8 cellular contexts compared by ENCODE assay signal in genomic region chr7:16801111-16801542, GRCh38. TPM values are rescaled to one million over a fixed set of nuclear protein-coding genes. Genes with fewer than 3 reads are reported as not detected.
DNase-seq lines count a peak whose midpoint lies in the region; ATAC-seq, FAIRE-seq and TF ChIP-seq lines count a peak whose summit lies in the region.

No MANE protein-coding gene starts in this region.

- H3K27me3 ChIP-seq in PC-9 (ENCODE audit: insufficient read depth, low read depth) (no peaks in the 10 kb centered on the region), endothelial cell of umbilical vein (ENCODE audit: control insufficient read depth in 2 of 2, insufficient read depth in 2 of 2, low read length in 2 of 2) (peaks cover 2 to 4% of the 10 kb centered on the region in 2 experiments)

- H2AFZ ChIP-seq in PC-9 (no peak overlapping the region), endothelial cell of umbilical vein (ENCODE audit: low read depth, low read length) (no peak overlapping the region)

- no peak overlapping the region for H3K27ac Mint-ChIP-seq in neural crest cell (ENCODE audit: unreplicated experiment)

- H3K4me1 Mint-ChIP-seq in neural crest cell: no peaks in the 10 kb centered on the region

- H3K27ac ChIP-seq in C4-2B (no peak overlapping the region), PC-9 (no peak overlapping the region), endothelial cell of umbilical vein (ENCODE audit: insufficient read depth, low read depth, low read length) (no peak overlapping the region)

- H3K9me3 Mint-ChIP-seq in neural crest cell: no peaks in the 10 kb centered on the region

- no peaks in the 10 kb centered on the region for H4K20me1 ChIP-seq in PC-9 (ENCODE audit: insufficient read depth)
- H4K20me1 ChIP-seq in endothelial cell of umbilical vein (replicated peaks; ENCODE audit: control insufficient read depth, extremely low read depth, insufficient read depth, low read length): no peaks in the 10 kb centered on the region

- FAIRE-seq in endothelial cell of umbilical vein (lab: Jason Lieb, UNC): peak; percentile 76

- H3K36me3 Mint-ChIP-seq in neural crest cell (ENCODE audit: low read depth): no peaks in the 10 kb centered on the region

- H3K4me2 ChIP-seq in PC-9: peak overlapping the region; percentile 10; the same call in 1 of the 2 replicates
- no peak overlapping the region for H3K4me2 ChIP-seq in endothelial cell of umbilical vein (ENCODE audit: insufficient read depth, low read length)

- CTCF ChIA-PET in PC-9 (lab: Charles Lee): interaction anchor here (0.6 to 2.5 kb wide), 9 partner anchors 12 to 331 kb away, joined by 3 to 18 read pairs (median 5); no protein-coding TSS in a partner anchor
- CTCF ChIA-PET in endothelial cell of umbilical vein (lab: Charles Lee): interaction anchor here (0.6 to 9.1 kb wide), 40 partner anchors 8 to 850 kb away, joined by 3 to 149 read pairs (median 5); partner anchors contain the start of gene AGR3

- H3K36me3 ChIP-seq in PC-9 (ENCODE audit: low read depth) (peaks cover 40% of the 10 kb centered on the region), endothelial cell of umbilical vein (ENCODE audit: control insufficient read depth in 2 of 2, extremely low read depth in 1 of 2, insufficient read depth in 2 of 2, low read length in 2 of 2) (no peaks in the 10 kb centered on the region)

- H3K4me3 ChIP-seq in PC-9 (no peak overlapping the region), endothelial cell of umbilical vein (replicated peaks in 1 of 3; ENCODE audit: insufficient read depth in 1 of 3, low read depth in 1 of 3, low read length in 3 of 3) (no peak overlapping the region)

- DNase-seq in KG1 (lab: John Stamatoyannopoulos, UW) (peak; percentile 12), PC-9 (peak; percentile 15 to 79), endothelial cell of umbilical vein (ENCODE audit: low read depth, low spot score) (peak; percentile 57), neural crest cell (ENCODE audit: low read depth, low spot score) (no peak), activated gamma-delta T cell (lab: John Stamatoyannopoulos, UW) (no peak)

- no peak for TF ChIP-seq POLR2A in endothelial cell of umbilical vein (IDR thresholded peaks at IDR 0.05; ENCODE audit: low read depth, low read length)

- intact Hi-C loops in PC-9 (cut with micrococcal nuclease; ENCODE audit: unreplicated experiment): loop anchor here (1.0 to 10.0 kb wide), 9 partner anchors 46 to 722 kb away; partner anchors contain the start of genes ANKMY2 and BZW2
- intact Hi-C loops in endothelial cell of umbilical vein (cut with micrococcal nuclease): loop anchor here (1.0 to 5.0 kb wide), 3 partner anchors 104 to 496 kb away; partner anchors contain the start of gene AHR

- H3K9ac ChIP-seq in endothelial cell of umbilical vein (replicated peaks; ENCODE audit: extremely low read depth, insufficient read depth, low read length): no peak overlapping the region

- POLR2A ChIA-PET in PC-9 (lab: Charles Lee; ENCODE audit: unreplicated experiment): interaction anchor here (0.6 to 0.9 kb wide), 4 partner anchors 80 to 497 kb away, joined by 3 to 11 read pairs (median 6); no protein-coding TSS in a partner anchor
- POLR2A ChIA-PET in endothelial cell of umbilical vein (lab: Charles Lee): no interaction called here

- TF ChIP-seq CTCF in C4-2B (conservative IDR thresholded peaks at IDR 0.05): peak; percentile 80
- TF ChIP-seq CTCF in PC-9 (conservative IDR thresholded peaks at IDR 0.05): peak; percentile 85
- peak; percentile 28 to 29 for TF ChIP-seq CTCF in endothelial cell of umbilical vein (IDR thresholded peaks at IDR 0.05; ENCODE audit: extremely low read depth in 1 of 2, insufficient read depth in 1 of 2, low read depth in 1 of 2, low read length in 2 of 2)
- peak; percentile 72 for TF ChIP-seq CTCF in neural crest cell (conservative IDR thresholded peaks at IDR 0.05)

- BruUV-seq in PC-9 (replicated peaks; lab: Mats Ljungman, UMichigan) (no TSS peak), endothelial cell of umbilical vein (replicated peaks; lab: Mats Ljungman, UMichigan) (no TSS peak)

- no peak overlapping the region for H3K4me3 Mint-ChIP-seq in neural crest cell

- H3K9me3 ChIP-seq in PC-9 (ENCODE audit: insufficient read depth, low read depth): peaks cover 4% of the 10 kb centered on the region; the same call in 1 of the 2 replicates
- no peaks in the 10 kb centered on the region for H3K9me3 ChIP-seq in endothelial cell of umbilical vein (replicated peaks; ENCODE audit: control insufficient read depth, insufficient read depth, low read length)

- H3K9me2 ChIP-seq in PC-9 (ENCODE audit: insufficient read depth): no peaks in the 10 kb centered on the region

- H3K79me2 ChIP-seq in PC-9 (ENCODE audit: low read depth): peaks cover 10% of the 10 kb centered on the region
- H3K79me2 ChIP-seq in endothelial cell of umbilical vein (ENCODE audit: control insufficient read depth, insufficient read depth, low read length): no peaks in the 10 kb centered on the region

- no peaks in the 10 kb centered on the region for H3K27me3 Mint-ChIP-seq in neural crest cell (ENCODE audit: low read depth)

- dilution Hi-C loops in endothelial cell of umbilical vein (cut with MboI; ENCODE audit: extremely low pct_ligation_motif_present, low sequenced_read_pairs): no loop called here

- peaks cover 50% of the 10 kb centered on the region for H3K4me1 ChIP-seq in PC-9 (replicated peaks; ENCODE audit: insufficient read depth)
- H3K4me1 ChIP-seq in endothelial cell of umbilical vein (ENCODE audit: control insufficient read depth, extremely low read depth, insufficient read depth, low read length): no peaks in the 10 kb centered on the region

- peak; percentile 77 for ATAC-seq in GM18907 (IDR thresholded peaks at IDR 0.05; ENCODE audit: unreplicated experiment)
- no peak for ATAC-seq in HG03097 (IDR thresholded peaks at IDR 0.05; ENCODE audit: low FRiP score, unreplicated experiment)

- H3K9me1 ChIP-seq in endothelial cell of umbilical vein (replicated peaks; ENCODE audit: control insufficient read depth, extremely low read depth, insufficient read depth, low read length): no peaks in the 10 kb centered on the region

- peaks cover 28% of the 10 kb centered on the region for H3F3A ChIP-seq in PC-9 (ENCODE audit: insufficient read depth, low read depth)

TF ChIP-seq in endothelial cell of umbilical vein, 7 proteins besides CTCF, POLR2A, EP300 and RAD21:
- TF ChIP-seq FOS (IDR thresholded peaks at IDR 0.05; ENCODE audit: borderline replicate concordance, insufficient read depth, low read length) (peak; percentile 38), EZH2 (IDR thresholded peaks at IDR 0.05; ENCODE audit: borderline replicate concordance, low read depth, low read length, severe bottlenecking) (no peak)
TF ChIP-seq in endothelial cell of umbilical vein: peak in this region for 1.

RNA-seq across cellular contexts. Expression of gene AGR2, which starts 3.7 kb away (rescaled TPM):
- total RNA-seq in PC-9 (2021): 34.2 and 76.1 TPM in 2 replicates
- not detected in 2 replicates for total RNA-seq in endothelial cell of umbilical vein
- polyA plus RNA-seq in endothelial cell of umbilical vein: not detected in 2 replicates
- not detected in 2 replicates for polyA plus RNA-seq in endothelial cell of umbilical vein (2011; cell fraction: cytosol; rRNA removed)
- not detected in 2 replicates for polyA plus RNA-seq in endothelial cell of umbilical vein (2011; cell fraction: nucleus; rRNA removed)
- not detected in 2 replicates for polyA plus RNA-seq in endothelial cell of umbilical vein (2012)
- not detected in 2 replicates for polyA minus RNA-seq in endothelial cell of umbilical vein
- polyA minus RNA-seq in endothelial cell of umbilical vein (2011; cell fraction: cytosol; rRNA and poly(A)+ RNA removed): 2.8 TPM
- not detected in 2 replicates for polyA minus RNA-seq in endothelial cell of umbilical vein (2011; cell fraction: nucleus; rRNA and poly(A)+ RNA removed)
- not detected in 2 replicates for total RNA-seq in neural crest cell

RNA-seq across cellular contexts. Expression of gene TSPAN13, which starts 47.6 kb away (rescaled TPM):
- total RNA-seq in PC-9 (2021): 26.5 and 31.1 TPM in 2 replicates
- total RNA-seq in endothelial cell of umbilical vein: 33.0 and 42.2 TPM in 2 replicates
- polyA plus RNA-seq in endothelial cell of umbilical vein: 8.3 and 13.3 TPM in 2 replicates
- polyA plus RNA-seq in endothelial cell of umbilical vein (2011; cell fraction: cytosol; rRNA removed): 10.7 and 12.2 TPM in 2 replicates
- 4.8 and 9.6 TPM in 2 replicates for polyA plus RNA-seq in endothelial cell of umbilical vein (2011; cell fraction: nucleus; rRNA removed)
- polyA plus RNA-seq in endothelial cell of umbilical vein (2012): 12.8 and 17.6 TPM in 2 replicates
- polyA minus RNA-seq in endothelial cell of umbilical vein: 11.2 and 12.1 TPM in 2 replicates
- 3.6 TPM for polyA minus RNA-seq in endothelial cell of umbilical vein (2011; cell fraction: cytosol; rRNA and poly(A)+ RNA removed)
- 2.6 and 3.0 TPM in 2 replicates for polyA minus RNA-seq in endothelial cell of umbilical vein (2011; cell fraction: nucleus; rRNA and poly(A)+ RNA removed)
- total RNA-seq in neural crest cell: 36.7 and 37.3 TPM in 2 replicates

Comparison
In these comparisons a context has a peak if more than half of its experiments do, and no peak if none do; other contexts are left out.
1. CTCF ChIP-seq: peak in every context shown above with its lines; median percentile 85 in PC-9; 80 in C4-2B; 72 in neural crest cell; 28 in endothelial cell of umbilical vein.
2. DNase-seq: peak in KG1 (single experiment), PC-9 (2 of 2) and endothelial cell of umbilical vein (single experiment); none in neural crest cell (single experiment) and activated gamma-delta T cell (single experiment).
3. RNA of gene AGR2, which starts 3.7 kb away (total RNA-seq): 34.2 to 76.1 TPM in PC-9; not detected in neural crest cell and not detected in endothelial cell of umbilical vein; every median in the first group is over 10 times any median in the second.